Comparison of ENCODE assay signal across 18 cellular contexts in the genomic region with DNA sequence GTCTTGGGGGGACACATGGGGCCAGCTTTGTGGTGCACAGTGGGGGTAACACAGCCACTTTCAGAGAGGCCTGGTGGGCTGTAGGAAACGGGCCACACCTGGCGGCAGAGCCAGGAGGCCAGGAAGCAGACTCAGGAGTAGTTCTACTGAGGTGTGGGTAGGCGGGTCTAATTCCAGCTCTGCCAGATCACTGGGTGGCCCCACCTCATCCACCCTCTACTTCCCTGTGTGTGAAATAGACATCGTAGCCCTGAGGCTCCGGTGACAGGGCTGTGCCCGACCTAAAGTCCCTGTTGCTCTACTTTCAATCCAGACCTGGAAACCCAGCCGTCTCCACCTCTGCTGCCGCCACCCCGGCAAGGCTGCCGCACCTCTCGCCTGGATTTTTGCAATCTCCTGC. TPM values are rescaled to one million over a fixed set of nuclear protein-coding genes. Genes with fewer than 3 reads are reported as not detected.
"Had no signal": no experiment of that assay in that cellular context is flagged by ENCODE, and none has a peak within 500 bp of the region (broad histone marks: within the 10 kb centered on the region; RNA-seq: fewer than 3 reads in every experiment).

No MANE protein-coding gene starts in this region.

- H3K36me3 Mint-ChIP-seq: brain; stimulated activated memory B cell treated with anti-CD40 and anti-IgM and Interleukin-4, amounts not matched to agents 10 μg/mL and 1 μg/mL and 100 μg/mL, for 72 hours had no signal

- H3K9ac ChIP-seq: parathyroid adenoma had no signal

- H3K79me2 ChIP-seq: parathyroid adenoma had no signal

- H3K27ac Mint-ChIP-seq: activated naive CD4-positive, alpha-beta T cell treated with anti-CD3 and anti-CD28 coated beads, Interleukin-2, amount 50 U/mL, for 24 hours; activated T-cell treated with anti-CD3 and anti-CD28 coated beads, Interleukin-2, amount 50 U/mL, for 24 hours; nephron progenitor cell; stimulated activated memory B cell treated with anti-CD40 and anti-IgM and Interleukin-4, amounts not matched to agents 10 μg/mL and 1 μg/mL and 100 μg/mL, for 72 hours; T-helper 1 cell treated with Interleukin-12 subunit alpha and Interleukin-12 subunit beta and Interleukin-4 antibody, amounts not matched to agents 30 μg/mL and 1 μg/mL, for 36 hours had no signal

- ATAC-seq: heart right ventricle; SK-N-SH treated with all-trans-retinoic acid at 6 μM for 48 hours; stimulated activated memory B cell treated with anti-CD40 and anti-IgM and Interleukin-4, amounts not matched to agents 10 μg/mL and 1 μg/mL and 100 μg/mL, for 72 hours had no signal

- H2AFZ ChIP-seq: parathyroid adenoma had no signal

- DNase-seq: activated effector memory CD4-positive, alpha-beta T cell treated with Interleukin-2 at 50 U/mL for 16 hours; activated T-cell treated with anti-CD3 and anti-CD28 coated beads, Interleukin-2, amount 50 U/mL, for 24 hours; amniotic stem cell; cerebellar nuclear complex; dorsolateral prefrontal cortex; heart right ventricle; islet precursor cell; left ventricle myocardium inferior; nephron progenitor cell had no signal

- H3K4me3 Mint-ChIP-seq: activated naive CD4-positive, alpha-beta T cell treated with anti-CD3 and anti-CD28 coated beads, Interleukin-2, amount 50 U/mL, for 24 hours; activated T-cell treated with anti-CD3 and anti-CD28 coated beads, Interleukin-2, amount 50 U/mL, for 24 hours; brain; nephron progenitor cell; stimulated activated memory B cell treated with anti-CD40 and anti-IgM and Interleukin-4, amounts not matched to agents 10 μg/mL and 1 μg/mL and 100 μg/mL, for 72 hours; T-helper 1 cell treated with Interleukin-12 subunit alpha and Interleukin-12 subunit beta and Interleukin-4 antibody, amounts not matched to agents 30 μg/mL and 1 μg/mL, for 36 hours had no signal

- H3K27ac ChIP-seq: dorsolateral prefrontal cortex, heart right ventricle, left ventricle myocardium inferior, parathyroid adenoma, upper lobe of left lung had no signal

- H3K9me3 Mint-ChIP-seq: activated naive CD4-positive, alpha-beta T cell treated with anti-CD3 and anti-CD28 coated beads, Interleukin-2, amount 50 U/mL, for 24 hours; nephron progenitor cell; stimulated activated memory B cell treated with anti-CD40 and anti-IgM and Interleukin-4, amounts not matched to agents 10 μg/mL and 1 μg/mL and 100 μg/mL, for 72 hours; T-helper 1 cell treated with Interleukin-12 subunit alpha and Interleukin-12 subunit beta and Interleukin-4 antibody, amounts not matched to agents 30 μg/mL and 1 μg/mL, for 36 hours had no signal

- H3K36me3 ChIP-seq: heart right ventricle, left ventricle myocardium inferior, upper lobe of left lung had no signal

- FAIRE-seq: frontal cortex had no signal

- H3K9me3 ChIP-seq: heart right ventricle, left ventricle myocardium inferior, upper lobe of left lung had no signal

- H3K4me3 ChIP-seq: dorsolateral prefrontal cortex, heart right ventricle, left ventricle myocardium inferior, upper lobe of left lung had no signal

RNA-seq across cellular contexts. Expression of a gene that starts 4.0 kb away (rescaled TPM):
- total RNA-seq: skeletal muscle tissue had no signal
